15 cellular contexts compared by ENCODE assay signal in genomic region chr10:93447970-93448369, GRCh38.
"Had no signal": no experiment of that assay in that cellular context is flagged by ENCODE, and none has a peak within 500 bp of the region (broad histone marks: within the 10 kb centered on the region; RNA-seq: fewer than 3 reads in every experiment).

No MANE protein-coding gene starts in this region.

- H3K27ac ChIP-seq: gastrocnemius medialis, parathyroid adenoma had no signal

- H3K4me1 Mint-ChIP-seq: memory B cell had no signal

- H3K27ac Mint-ChIP-seq: activated naive CD8-positive, alpha-beta T cell treated with anti-CD3 and anti-CD28 coated beads for 36 hours; memory B cell had no signal

- H3K9me3 Mint-ChIP-seq: activated naive CD8-positive, alpha-beta T cell treated with anti-CD3 and anti-CD28 coated beads for 36 hours; activated T-cell treated with anti-CD3 and anti-CD28 coated beads, Interleukin-2, amount 50 U/mL, for 4 hours had no signal

- ATAC-seq: activated T-cell treated with anti-CD3 and anti-CD28 coated beads, Interleukin-2, amount 50 U/mL, for 4 hours; gastrocnemius medialis; left lobe of liver had no signal

- H3K4me3 ChIP-seq: gastrocnemius medialis, tibial nerve had no signal

- H3K27me3 Mint-ChIP-seq: activated naive CD8-positive, alpha-beta T cell treated with anti-CD3 and anti-CD28 coated beads for 36 hours had no signal

- H3K27me3 ChIP-seq: gastrocnemius medialis, tibial nerve had no signal

- H3K36me3 ChIP-seq: gastrocnemius medialis had no signal

- H2AFZ ChIP-seq: parathyroid adenoma had no signal

- H3K9ac ChIP-seq: parathyroid adenoma had no signal

- DNase-seq: activated CD4-positive, alpha-beta T cell treated with anti-CD3 and anti-CD28 coated beads for 1 hour; activated CD4-positive, alpha-beta T cell treated with anti-CD3 and anti-CD28 coated beads, Interleukin-2, amount 50 U/mL, for 48 hours; activated effector memory CD4-positive, alpha-beta T cell treated with anti-CD3 and anti-CD28 coated beads, Interleukin-2, amount 50 U/mL, for 16 hours; activated naive CD8-positive, alpha-beta T cell treated with anti-CD3 and anti-CD28 coated beads for 36 hours; activated T-cell treated with anti-CD3 and anti-CD28 coated beads, Interleukin-2, amount 50 U/mL, for 4 hours; anterior cingulate cortex; gastrocnemius medialis; islet precursor cell; stimulated activated CD4-positive, alpha-beta T cell treated with anti-CD3 and anti-CD28 coated beads, Interleukin-15, amount 100 ng/mL, for 24 hours; stimulated activated CD4-positive, alpha-beta T cell treated with anti-CD3 and anti-CD28 coated beads, Interleukin-4, amount 100 ng/mL, for 4 hours; T1000 had no signal

- H3K9me3 ChIP-seq: gastrocnemius medialis, tibial nerve had no signal

- H3K4me3 Mint-ChIP-seq: activated naive CD8-positive, alpha-beta T cell treated with anti-CD3 and anti-CD28 coated beads for 36 hours; activated T-cell treated with anti-CD3 and anti-CD28 coated beads, Interleukin-2, amount 50 U/mL, for 4 hours; memory B cell had no signal
